In genomic region chr1:2166254-2166653, GRCh38 we compare ENCODE assay signal across 22 cellular contexts.
"Had no signal": no experiment of that assay in that cellular context is flagged by ENCODE, and none has a peak within 500 bp of the region (broad histone marks: within the 10 kb centered on the region; RNA-seq: fewer than 3 reads in every experiment).

No MANE protein-coding gene starts in this region.

- H3K9me3 ChIP-seq: lower lobe of right lung, thoracic aorta, uterus had no signal

- H3K36me3 ChIP-seq: brain microvascular endothelial cell, thoracic aorta, uterus had no signal

- H3K4me1 ChIP-seq: left lung, lower lobe of right lung, uterus had no signal

- DNase-seq: activated CD4-positive, alpha-beta T cell treated with anti-CD3 and anti-CD28 coated beads for 48 hours; activated CD4-positive, alpha-beta T cell treated with anti-CD3 and anti-CD28 coated beads, Interleukin-2, amount 50 U/mL, for 48 hours; activated CD8-positive, alpha-beta memory T cell treated with anti-CD3 and anti-CD28 coated beads for 24 hours; activated effector memory CD4-positive, alpha-beta T cell treated with anti-CD3 and anti-CD28 coated beads, Interleukin-2, amount 50 U/mL, for 16 hours; activated naive CD4-positive, alpha-beta T cell treated with anti-CD3 and anti-CD28 coated beads for 36 hours; activated naive CD8-positive, alpha-beta T cell treated with anti-CD3 and anti-CD28 coated beads, Interleukin-2, amount 10 ng/mL, durations not matched to agents 7 days and 5 days; brain microvascular endothelial cell; foreskin fibroblast; left lung; lower lobe of right lung; mesenchymal stem cell; posterior cingulate gyrus; stimulated activated CD4-positive, alpha-beta T cell treated with anti-CD3 and anti-CD28 coated beads, Interleukin-15, amount 100 ng/mL, for 24 hours; stimulated activated CD4-positive, alpha-beta T cell treated with anti-CD3 and anti-CD28 coated beads, Interleukin-2, amount 100 ng/mL, for 24 hours; stimulated activated naive CD4-positive, alpha-beta T cell treated with Interleukin-2 at 50 U/mL for 16 hours; T-helper 17 cell; T1000; uterus; WERI-Rb-1 had no signal

- H3K27me3 ChIP-seq: brain microvascular endothelial cell, left lung, uterus had no signal

- H3K4me3 ChIP-seq: left lung, lower lobe of right lung, thoracic aorta, uterus had no signal

- H3K27ac ChIP-seq: brain microvascular endothelial cell, left lung, lower lobe of right lung, thoracic aorta, uterus, WERI-Rb-1 had no signal

- ATAC-seq: activated CD4-positive, CD25-positive, alpha-beta regulatory T cell treated with anti-CD3 and anti-CD28 coated beads, Interleukin-2, amount 50 U/mL, for 24 hours; left lung; right cardiac atrium; T-helper 17 cell had no signal
